Comparison of ENCODE assay signal across 9 cellular contexts in the genomic region with DNA sequence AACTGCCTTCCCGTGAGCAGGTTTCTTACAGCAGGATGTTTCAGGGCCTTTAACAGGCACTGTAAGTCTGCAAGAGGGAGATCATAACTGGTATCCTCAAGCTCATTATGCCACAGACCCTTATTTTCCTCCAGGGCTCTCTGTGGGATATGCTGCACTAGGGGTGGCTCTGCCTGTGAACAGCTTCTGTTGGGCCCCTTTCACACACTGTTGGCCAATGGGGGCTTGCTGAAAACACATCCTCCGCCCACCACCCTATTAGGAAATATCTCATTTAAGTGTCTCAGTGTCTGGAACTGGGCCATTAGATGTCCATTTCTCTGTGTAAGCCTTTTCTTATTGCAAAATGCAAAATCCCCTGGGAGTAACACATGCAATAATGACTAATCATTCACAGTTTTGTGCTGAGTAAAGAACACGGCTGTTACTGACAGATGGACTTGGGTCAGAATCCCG.
DNase-seq lines count a peak whose midpoint lies in the region; ATAC-seq and TF ChIP-seq lines count a peak whose summit lies in the region.
"Had no signal": no experiment of that assay in that cellular context is flagged by ENCODE, and none has a peak within 500 bp of the region (broad histone marks: within the 10 kb centered on the region; RNA-seq: fewer than 3 reads in every experiment).

No MANE protein-coding gene starts in this region.

- DNase-seq in adipocyte (ENCODE audit: low read depth) (peak; percentile 98), lower lobe of right lung (no peak), D341Med (ENCODE audit: low spot score) (no peak), SHP77 treated with DMSO at 0.1 percent for 48 hours (lab: John Stamatoyannopoulos, UW) (no peak)
- no peak for DNase-seq in activated T-cell treated with anti-CD3 and anti-CD28 coated beads, Interleukin-2, amount 50 U/mL, for 4 hours
- DNase-seq in activated CD4-positive, alpha-beta T cell treated with anti-CD3 and anti-CD28 coated beads, Interleukin-2, amount 50 U/mL, for 1 hour, result no peak
- DNase-seq: activated CD8-positive, alpha-beta T cell treated with anti-CD3 and anti-CD28 coated beads, Interleukin-2, amount 10 ng/mL, durations not matched to agents 7 days and 5 days had no signal

- H3K4me1 ChIP-seq in adipocyte (ENCODE audit: control insufficient read depth, insufficient read depth, low read length), result peaks cover 46% of the 10 kb centered on the region
- H3K4me1 ChIP-seq in lower lobe of right lung, result peaks cover 35% of the 10 kb centered on the region

- no peaks in the 10 kb centered on the region for H3K36me3 Mint-ChIP-seq in activated T-cell treated with anti-CD3 and anti-CD28 coated beads, Interleukin-2, amount 50 U/mL, for 4 hours (ENCODE audit: insufficient read depth)

- peaks cover 25% of the 10 kb centered on the region for H3K27me3 Mint-ChIP-seq in activated T-cell treated with anti-CD3 and anti-CD28 coated beads, Interleukin-2, amount 50 U/mL, for 4 hours (ENCODE audit: low read depth)

- H3K4me1 Mint-ChIP-seq in activated T-cell treated with anti-CD3 and anti-CD28 coated beads, Interleukin-2, amount 50 U/mL, for 4 hours (ENCODE audit: low read depth), result peaks cover 2% of the 10 kb centered on the region

- H3K36me3 ChIP-seq in adipocyte (ENCODE audit: control insufficient read depth, insufficient read depth, low read length, severe bottlenecking) (no peaks in the 10 kb centered on the region), lower lobe of right lung (no peaks in the 10 kb centered on the region)

- H3K27me3 ChIP-seq in adipocyte (replicated peaks; ENCODE audit: control insufficient read depth, insufficient read depth, low read length), result no peaks in the 10 kb centered on the region
- peaks cover 21% of the 10 kb centered on the region for H3K27me3 ChIP-seq in lower lobe of right lung (ENCODE audit: low read depth)

- ATAC-seq in GM18502 (IDR thresholded peaks at IDR 0.05; ENCODE audit: poor library complexity, unreplicated experiment), result peak; percentile 43
- ATAC-seq in HG03039 (IDR thresholded peaks at IDR 0.05; ENCODE audit: unreplicated experiment), result peak; percentile 44
- peak; percentile 18 to 29 for ATAC-seq in lower lobe of right lung
- no peak for ATAC-seq in activated T-cell treated with anti-CD3 and anti-CD28 coated beads, Interleukin-2, amount 50 U/mL, for 4 hours
- ATAC-seq: activated CD8-positive, alpha-beta T cell treated with anti-CD3 and anti-CD28 coated beads, Interleukin-2, amount 10 ng/mL, durations not matched to agents 7 days and 5 days had no signal

- no peak overlapping the region for H3K4me3 Mint-ChIP-seq in activated T-cell treated with anti-CD3 and anti-CD28 coated beads, Interleukin-2, amount 50 U/mL, for 4 hours
- H3K4me3 Mint-ChIP-seq: activated CD8-positive, alpha-beta T cell treated with anti-CD3 and anti-CD28 coated beads, Interleukin-2, amount 10 ng/mL, durations not matched to agents 7 days and 5 days had no signal

- TF ChIP-seq CTCF in lower lobe of right lung (IDR thresholded peaks at IDR 0.05), result no peak

- H3K9me3 Mint-ChIP-seq in activated T-cell treated with anti-CD3 and anti-CD28 coated beads, Interleukin-2, amount 50 U/mL, for 4 hours, result peaks cover 5% of the 10 kb centered on the region

- H3K9me3 ChIP-seq in adipocyte (ENCODE audit: control insufficient read depth, low read length) (peaks cover 5% of the 10 kb centered on the region), lower lobe of right lung (peaks cover 10% of the 10 kb centered on the region)

- peak overlapping the region; percentile 48 for H3K9ac ChIP-seq in adipocyte (ENCODE audit: low read length)

- no peak overlapping the region for H3K4me3 ChIP-seq in adipocyte (ENCODE audit: low read length)
- no peak overlapping the region for H3K4me3 ChIP-seq in lower lobe of right lung

- intact Hi-C loops in lower lobe of right lung (cut with DNase I), result no loop called here

- no peak overlapping the region for H3K27ac ChIP-seq in lower lobe of right lung

Comparison
In these comparisons a context has a peak if more than half of its experiments do, and no peak if none do; other contexts are left out.
1. ATAC-seq: peak in GM18502 (single experiment), HG03039 (single experiment) and lower lobe of right lung (2 of 2); none in activated T-cell treated with anti-CD3 and anti-CD28 coated beads, Interleukin-2, amount 50 U/mL, for 4 hours (0 of 2).